In the genomic region with DNA sequence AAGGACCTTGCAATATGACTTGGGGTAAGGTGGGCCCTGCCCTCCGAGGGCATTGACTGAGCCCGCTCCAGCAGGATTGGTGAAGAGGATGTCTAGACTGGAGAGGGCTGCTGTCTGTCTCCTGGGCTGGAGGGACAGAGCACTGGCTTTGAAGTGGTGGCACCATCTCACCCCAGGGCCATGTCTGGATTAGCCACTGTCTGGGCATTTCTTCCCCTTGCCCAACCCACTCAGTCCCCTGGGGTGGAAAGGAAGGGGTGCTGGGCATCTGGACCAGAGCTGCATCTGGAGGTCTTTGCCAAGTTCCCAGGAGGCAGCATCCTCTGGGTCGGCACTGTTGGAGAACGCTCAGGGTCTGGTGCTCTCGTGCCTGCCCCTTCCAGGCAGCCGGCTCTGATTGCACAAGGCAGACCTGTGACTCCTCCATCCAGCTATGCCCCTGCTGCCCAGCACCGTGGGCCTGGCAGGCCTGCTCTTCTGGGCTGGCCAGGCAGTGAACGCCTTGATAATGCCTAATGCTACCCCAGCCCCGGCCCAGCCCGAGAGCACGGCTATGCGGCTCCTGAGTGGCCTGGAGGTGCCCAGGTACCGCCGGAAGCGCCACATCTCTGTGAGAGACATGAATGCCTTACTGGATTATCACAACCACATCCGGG, we compare ENCODE assay signal across 2 cellular contexts.
TF ChIP-seq lines count a peak whose summit lies in the region.

A gene with protein sequence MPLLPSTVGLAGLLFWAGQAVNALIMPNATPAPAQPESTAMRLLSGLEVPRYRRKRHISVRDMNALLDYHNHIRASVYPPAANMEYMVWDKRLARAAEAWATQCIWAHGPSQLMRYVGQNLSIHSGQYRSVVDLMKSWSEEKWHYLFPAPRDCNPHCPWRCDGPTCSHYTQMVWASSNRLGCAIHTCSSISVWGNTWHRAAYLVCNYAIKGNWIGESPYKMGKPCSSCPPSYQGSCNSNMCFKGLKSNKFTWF (plus strand): TSS at position 319 of the 656 bp plus-strand sequence. CDS start 115 bp downstream, at position 434.

TF ChIP-seq in SK-N-SH, 30 proteins besides CTCF, POLR2A, EP300 and RAD21 (continued from another document):
- TF ChIP-seq, protein P1, sequence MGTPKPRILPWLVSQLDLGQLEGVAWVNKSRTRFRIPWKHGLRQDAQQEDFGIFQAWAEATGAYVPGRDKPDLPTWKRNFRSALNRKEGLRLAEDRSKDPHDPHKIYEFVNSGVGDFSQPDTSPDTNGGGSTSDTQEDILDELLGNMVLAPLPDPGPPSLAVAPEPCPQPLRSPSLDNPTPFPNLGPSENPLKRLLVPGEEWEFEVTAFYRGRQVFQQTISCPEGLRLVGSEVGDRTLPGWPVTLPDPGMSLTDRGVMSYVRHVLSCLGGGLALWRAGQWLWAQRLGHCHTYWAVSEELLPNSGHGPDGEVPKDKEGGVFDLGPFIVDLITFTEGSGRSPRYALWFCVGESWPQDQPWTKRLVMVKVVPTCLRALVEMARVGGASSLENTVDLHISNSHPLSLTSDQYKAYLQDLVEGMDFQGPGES (IDR thresholded peaks at IDR 0.05; ENCODE audit: low read depth, low read length): no peak
- no peak for TF ChIP-seq JUND (IDR thresholded peaks at IDR 0.05)
- TF ChIP-seq TAF1 (IDR thresholded peaks at IDR 0.05; ENCODE audit: borderline replicate concordance, low read depth, low read length): no peak
- TF ChIP-seq GABPA (IDR thresholded peaks at IDR 0.05; ENCODE audit: low read depth): no peak
TF ChIP-seq in SK-N-SH: peak in this region for 0.

TF ChIP-seq in SK-N-SH treated with all-trans-retinoic acid at 6 μM for 48 hours, 23 proteins besides CTCF, POLR2A, EP300 and RAD21 (continued from another document):
- TF ChIP-seq, protein P2, sequence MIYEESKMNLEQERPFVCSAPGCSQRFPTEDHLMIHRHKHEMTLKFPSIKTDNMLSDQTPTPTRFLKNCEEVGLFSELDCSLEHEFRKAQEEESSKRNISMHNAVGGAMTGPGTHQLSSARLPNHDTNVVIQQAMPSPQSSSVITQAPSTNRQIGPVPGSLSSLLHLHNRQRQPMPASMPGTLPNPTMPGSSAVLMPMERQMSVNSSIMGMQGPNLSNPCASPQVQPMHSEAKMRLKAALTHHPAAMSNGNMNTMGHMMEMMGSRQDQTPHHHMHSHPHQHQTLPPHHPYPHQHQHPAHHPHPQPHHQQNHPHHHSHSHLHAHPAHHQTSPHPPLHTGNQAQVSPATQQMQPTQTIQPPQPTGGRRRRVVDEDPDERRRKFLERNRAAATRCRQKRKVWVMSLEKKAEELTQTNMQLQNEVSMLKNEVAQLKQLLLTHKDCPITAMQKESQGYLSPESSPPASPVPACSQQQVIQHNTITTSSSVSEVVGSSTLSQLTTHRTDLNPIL (CRISPR knock-in tag; IDR thresholded peaks at IDR 0.05; ENCODE audit: low read depth): no peak
- TF ChIP-seq CSDC2 (CRISPR knock-in tag; IDR thresholded peaks at IDR 0.05): no peak
- no peak for TF ChIP-seq ZNF8 (CRISPR knock-in tag; IDR thresholded peaks at IDR 0.05)
- TF ChIP-seq, protein P3, sequence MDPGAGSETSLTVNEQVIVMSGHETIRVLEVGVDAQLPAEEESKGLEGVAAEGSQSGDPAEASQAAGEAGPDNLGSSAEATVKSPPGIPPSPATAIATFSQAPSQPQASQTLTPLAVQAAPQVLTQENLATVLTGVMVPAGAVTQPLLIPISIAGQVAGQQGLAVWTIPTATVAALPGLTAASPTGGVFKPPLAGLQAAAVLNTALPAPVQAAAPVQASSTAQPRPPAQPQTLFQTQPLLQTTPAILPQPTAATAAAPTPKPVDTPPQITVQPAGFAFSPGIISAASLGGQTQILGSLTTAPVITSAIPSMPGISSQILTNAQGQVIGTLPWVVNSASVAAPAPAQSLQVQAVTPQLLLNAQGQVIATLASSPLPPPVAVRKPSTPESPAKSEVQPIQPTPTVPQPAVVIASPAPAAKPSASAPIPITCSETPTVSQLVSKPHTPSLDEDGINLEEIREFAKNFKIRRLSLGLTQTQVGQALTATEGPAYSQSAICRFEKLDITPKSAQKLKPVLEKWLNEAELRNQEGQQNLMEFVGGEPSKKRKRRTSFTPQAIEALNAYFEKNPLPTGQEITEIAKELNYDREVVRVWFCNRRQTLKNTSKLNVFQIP (CRISPR knock-in tag; IDR thresholded peaks at IDR 0.05; ENCODE audit: borderline replicate concordance, low read depth): no peak
- TF ChIP-seq ISL1 (CRISPR knock-in tag; IDR thresholded peaks at IDR 0.05): no peak
- no peak for TF ChIP-seq GLIS3 (CRISPR knock-in tag; IDR thresholded peaks at IDR 0.05)
- TF ChIP-seq, protein P4, sequence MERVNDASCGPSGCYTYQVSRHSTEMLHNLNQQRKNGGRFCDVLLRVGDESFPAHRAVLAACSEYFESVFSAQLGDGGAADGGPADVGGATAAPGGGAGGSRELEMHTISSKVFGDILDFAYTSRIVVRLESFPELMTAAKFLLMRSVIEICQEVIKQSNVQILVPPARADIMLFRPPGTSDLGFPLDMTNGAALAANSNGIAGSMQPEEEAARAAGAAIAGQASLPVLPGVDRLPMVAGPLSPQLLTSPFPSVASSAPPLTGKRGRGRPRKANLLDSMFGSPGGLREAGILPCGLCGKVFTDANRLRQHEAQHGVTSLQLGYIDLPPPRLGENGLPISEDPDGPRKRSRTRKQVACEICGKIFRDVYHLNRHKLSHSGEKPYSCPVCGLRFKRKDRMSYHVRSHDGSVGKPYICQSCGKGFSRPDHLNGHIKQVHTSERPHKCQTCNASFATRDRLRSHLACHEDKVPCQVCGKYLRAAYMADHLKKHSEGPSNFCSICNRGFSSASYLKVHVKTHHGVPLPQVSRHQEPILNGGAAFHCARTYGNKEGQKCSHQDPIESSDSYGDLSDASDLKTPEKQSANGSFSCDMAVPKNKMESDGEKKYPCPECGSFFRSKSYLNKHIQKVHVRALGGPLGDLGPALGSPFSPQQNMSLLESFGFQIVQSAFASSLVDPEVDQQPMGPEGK (CRISPR knock-in tag; IDR thresholded peaks at IDR 0.05; ENCODE audit: borderline replicate concordance): no peak
- TF ChIP-seq ZNF70 (CRISPR knock-in tag; IDR thresholded peaks at IDR 0.05): no peak
- TF ChIP-seq, protein P5, sequence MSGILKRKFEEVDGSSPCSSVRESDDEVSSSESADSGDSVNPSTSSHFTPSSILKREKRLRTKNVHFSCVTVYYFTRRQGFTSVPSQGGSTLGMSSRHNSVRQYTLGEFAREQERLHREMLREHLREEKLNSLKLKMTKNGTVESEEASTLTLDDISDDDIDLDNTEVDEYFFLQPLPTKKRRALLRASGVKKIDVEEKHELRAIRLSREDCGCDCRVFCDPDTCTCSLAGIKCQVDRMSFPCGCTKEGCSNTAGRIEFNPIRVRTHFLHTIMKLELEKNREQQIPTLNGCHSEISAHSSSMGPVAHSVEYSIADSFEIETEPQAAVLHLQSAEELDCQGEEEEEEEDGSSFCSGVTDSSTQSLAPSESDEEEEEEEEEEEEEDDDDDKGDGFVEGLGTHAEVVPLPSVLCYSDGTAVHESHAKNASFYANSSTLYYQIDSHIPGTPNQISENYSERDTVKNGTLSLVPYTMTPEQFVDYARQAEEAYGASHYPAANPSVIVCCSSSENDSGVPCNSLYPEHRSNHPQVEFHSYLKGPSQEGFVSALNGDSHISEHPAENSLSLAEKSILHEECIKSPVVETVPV (CRISPR knock-in tag; IDR thresholded peaks at IDR 0.05): no peak
